22 cellular contexts compared by ENCODE assay signal in the genomic region with DNA sequence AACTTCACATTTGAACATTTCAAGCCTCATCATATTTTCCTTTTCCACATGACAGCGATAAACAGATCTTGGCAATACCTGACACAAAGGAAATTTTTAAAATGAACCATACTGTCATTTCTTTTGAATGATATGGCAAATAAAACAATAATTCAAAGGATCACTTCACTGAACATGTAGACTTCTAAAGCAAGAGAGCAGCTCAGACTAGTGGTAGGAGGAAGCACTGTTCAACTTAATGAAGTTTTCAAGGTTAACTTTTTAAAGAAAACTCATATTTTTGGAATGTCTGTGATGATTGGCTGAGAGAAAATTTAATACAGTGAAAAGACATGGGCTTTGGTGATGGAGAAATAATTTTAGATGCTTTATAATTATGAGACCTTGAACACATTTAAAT.
DNase-seq lines count a peak whose midpoint lies in the region; ATAC-seq, FAIRE-seq and TF ChIP-seq lines count a peak whose summit lies in the region.
"Had no signal": no experiment of that assay in that cellular context is flagged by ENCODE, and none has a peak within 500 bp of the region (broad histone marks: within the 10 kb centered on the region; RNA-seq: fewer than 3 reads in every experiment).

No MANE protein-coding gene starts in this region.

- H3K36me3 ChIP-seq in BE2C = no peaks in the 10 kb centered on the region
- H3K36me3 ChIP-seq in OCI-LY3 (replicated peaks; ENCODE audit: low read depth, low read length) = no peaks in the 10 kb centered on the region
- no peaks in the 10 kb centered on the region for H3K36me3 ChIP-seq in sigmoid colon
- no peaks in the 10 kb centered on the region for H3K36me3 ChIP-seq in aorta (ENCODE audit: control insufficient read depth in 1 of 2, insufficient read depth in 2 of 2, low read length in 1 of 2)
- H3K36me3 ChIP-seq: heart right ventricle, left ventricle myocardium inferior, SJCRH30 had no signal

- no peak overlapping the region for H2AFZ ChIP-seq in OCI-LY3 (ENCODE audit: low read depth, low read length)

- intact Hi-C loops in sigmoid colon (cut with DNase I) (no loop called here), aorta (cut with DNase I) (loop anchor here in 1 of 2 donors (10.0 kb wide), 1 partner anchor 51 kb away; no protein-coding TSS in a partner anchor)

- H3K9me3 ChIP-seq in BE2C = no peaks in the 10 kb centered on the region
- no peaks in the 10 kb centered on the region for H3K9me3 ChIP-seq in OCI-LY3 (ENCODE audit: insufficient read depth, low read length)
- H3K9me3 ChIP-seq in sigmoid colon = no peaks in the 10 kb centered on the region
- no peaks in the 10 kb centered on the region for H3K9me3 ChIP-seq in aorta (ENCODE audit: control insufficient read depth, low read length)
- H3K9me3 ChIP-seq: heart right ventricle, left ventricle myocardium inferior, SJCRH30 had no signal

- H3K27me3 ChIP-seq in BE2C (no peaks in the 10 kb centered on the region), OCI-LY3 (ENCODE audit: low read depth, low read length) (no peaks in the 10 kb centered on the region), sigmoid colon (no peaks in the 10 kb centered on the region), aorta (ENCODE audit: control insufficient read depth in 1 of 2, insufficient read depth in 2 of 2, low read length in 1 of 2) (no peaks in the 10 kb centered on the region)
- H3K27me3 ChIP-seq: heart right ventricle, SJCRH30 had no signal

- ATAC-seq in HG02763 (IDR thresholded peaks at IDR 0.05; ENCODE audit: unreplicated experiment) (no peak), aorta (ENCODE audit: low FRiP score) (no peak)
- ATAC-seq: heart right ventricle, K562, T-helper 17 cell had no signal

- TF ChIP-seq CTCF in BE2C (IDR thresholded peaks at IDR 0.05; ENCODE audit: low read depth, low read length) (peak; percentile 63), OCI-LY3 (IDR thresholded peaks at IDR 0.05; ENCODE audit: low read depth, low read length) (peak; percentile 51), choroid plexus epithelial cell (conservative IDR thresholded peaks at IDR 0.05; ENCODE audit: low read depth, low read length) (peak; percentile 62), sigmoid colon (IDR thresholded peaks at IDR 0.05) (no peak)

- H3K79me2 ChIP-seq in OCI-LY3 (ENCODE audit: low read length) = no peaks in the 10 kb centered on the region

- H3K4me3 ChIP-seq in BE2C (ENCODE audit: low read depth, low read length) (no peak overlapping the region), OCI-LY3 (ENCODE audit: low read length) (no peak overlapping the region), choroid plexus epithelial cell (ENCODE audit: low read depth, low read length) (no peak overlapping the region), sigmoid colon (no peak overlapping the region), aorta (ENCODE audit: low read length in 2 of 2) (no peak overlapping the region)
- H3K4me3 ChIP-seq: heart right ventricle, K562, left ventricle myocardium inferior, SJCRH30 had no signal

- 92 to 97% methylated on average over 1 of the region's 1 CpG for WGBS in sigmoid colon, 2 donors
- 90 to 97% methylated on average over 1 of the region's 1 CpG for WGBS in aorta, 2 donors

- DNase-seq in BE2C = no peak
- DNase-seq in choroid plexus epithelial cell (ENCODE audit: low read depth) = peak; percentile 53
- no peak for DNase-seq in sigmoid colon
- no peak for DNase-seq in aorta
- DNase-seq in KG1 (lab: John Stamatoyannopoulos, UW) = no peak
- DNase-seq: activated CD8-positive, alpha-beta memory T cell treated with anti-CD3 and anti-CD28 coated beads, Interleukin-2, amount 50 U/mL, for 4 hours; activated naive CD8-positive, alpha-beta T cell treated with anti-CD3 and anti-CD28 coated beads, Interleukin-2, amount 10 ng/mL, durations not matched to agents 7 days and 5 days; central memory CD4-positive, alpha-beta T cell; DMS 273 treated with DMSO at 0.1 percent for 48 hours; effector CD4-positive, alpha-beta T cell; heart right ventricle; left ventricle myocardium inferior; NCI-H187; NCI-H226; NCI-H774; SJCRH30; stimulated activated CD8-positive, alpha-beta memory T cell treated with anti-CD3 and anti-CD28 coated beads, Interleukin-4, amount 100 ng/mL, for 48 hours; T-helper 17 cell had no signal

- peak; percentile 92 for FAIRE-seq in islet of Langerhans (lab: Jason Lieb, UNC)
- FAIRE-seq: K562 had no signal

- no peak overlapping the region for H3K9ac ChIP-seq in OCI-LY3 (ENCODE audit: low read length)

- H4K20me1 ChIP-seq in OCI-LY3 (ENCODE audit: insufficient read depth, low read length) = no peaks in the 10 kb centered on the region

- TF ChIP-seq EP300 in sigmoid colon (IDR thresholded peaks at IDR 0.05) = no peak

- no peak overlapping the region for H3K4me2 ChIP-seq in OCI-LY3 (ENCODE audit: low read length)

- H3K4me1 ChIP-seq in BE2C (peaks cover 35% of the 10 kb centered on the region), OCI-LY3 (ENCODE audit: low read length) (no peaks in the 10 kb centered on the region), sigmoid colon (no peaks in the 10 kb centered on the region), aorta (ENCODE audit: control insufficient read depth in 1 of 2, insufficient read depth in 2 of 2, low read length in 2 of 2) (no peaks in the 10 kb centered on the region)
- H3K4me1 ChIP-seq: heart right ventricle, left ventricle myocardium inferior, SJCRH30 had no signal

- TF ChIP-seq POLR2A in sigmoid colon (IDR thresholded peaks at IDR 0.05) = no peak

- no peak overlapping the region for H3K27ac ChIP-seq in OCI-LY3 (ENCODE audit: low read length)
- H3K27ac ChIP-seq in sigmoid colon = no peak overlapping the region
- no peak overlapping the region for H3K27ac ChIP-seq in aorta (ENCODE audit: low read depth in 1 of 2, low read length in 2 of 2)
- H3K27ac ChIP-seq: heart right ventricle, left ventricle myocardium inferior, SJCRH30 had no signal

Comparison
In these comparisons a context has a peak if more than half of its experiments do, and no peak if none do; other contexts are left out.
1. CTCF ChIP-seq: peak in BE2C (single experiment), OCI-LY3 (single experiment) and choroid plexus epithelial cell (single experiment); none in sigmoid colon (0 of 4).